26 cellular contexts compared by ENCODE assay signal in the genomic region with DNA sequence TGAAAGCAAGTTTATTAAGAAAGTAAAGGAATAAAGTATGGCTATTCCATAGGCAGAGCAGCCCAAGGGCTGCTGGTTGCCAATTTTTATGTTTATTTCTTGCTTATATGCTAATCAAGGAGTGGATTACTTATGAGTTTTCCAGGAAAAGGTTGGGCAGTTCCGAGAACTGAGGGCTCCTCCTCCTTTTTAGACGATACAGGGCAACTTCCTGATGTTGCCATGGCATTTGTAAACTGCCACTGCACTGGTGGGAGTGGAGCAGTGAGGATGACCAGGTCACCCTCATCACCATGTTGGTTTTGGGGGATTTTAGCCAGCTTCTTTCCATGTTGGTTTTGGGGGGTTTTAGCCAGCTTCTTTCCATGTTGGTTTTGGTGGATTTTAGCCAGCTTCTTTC. TPM values are rescaled to one million over a fixed set of nuclear protein-coding genes. Genes with fewer than 3 reads are reported as not detected.
DNase-seq lines count a peak whose midpoint lies in the region; ATAC-seq, FAIRE-seq and TF ChIP-seq lines count a peak whose summit lies in the region.
"Had no signal": no experiment of that assay in that cellular context is flagged by ENCODE, and none has a peak within 500 bp of the region (broad histone marks: within the 10 kb centered on the region; RNA-seq: fewer than 3 reads in every experiment).

No MANE protein-coding gene starts in this region.

- no peaks in the 10 kb centered on the region for H3K4me1 Mint-ChIP-seq in stimulated activated naive CD8-positive, alpha-beta T cell treated with anti-CD3 and anti-CD28 coated beads, Interleukin-15, Interleukin-2, amounts not matched to agents 100 ng/mL and 50 ng/mL, for 24 hours (ENCODE audit: low read depth)
- H3K4me1 Mint-ChIP-seq in T-helper 2 cell treated with Interferon-gamma antibody and Interleukin-4, amounts not matched to agents 5 μg/mL and 100 μg/mL, for 36 hours (ENCODE audit: low read depth): peaks cover 10% of the 10 kb centered on the region
- H3K4me1 Mint-ChIP-seq: neural progenitor cell had no signal

- TF ChIP-seq RAD21 in K562 (CRISPR knock-in tag; conservative IDR thresholded peaks at IDR 0.05 in 1 of 2, IDR thresholded peaks at IDR 0.05 in 1 of 2): no peak

- DNase-seq in stimulated activated naive CD8-positive, alpha-beta T cell treated with anti-CD3 and anti-CD28 coated beads, Interleukin-15, Interleukin-2, amounts not matched to agents 100 U/mL and 50 U/mL, for 24 hours: no peak
- DNase-seq in T-helper 2 cell treated with Interferon-gamma antibody and Interleukin-4, amounts not matched to agents 5 μg/mL and 100 μg/mL, for 36 hours (ENCODE audit: low spot score): peak; percentile 11
- peak; percentile 29 to 89 (median 46) for DNase-seq in K562 (ENCODE audit: extremely low read depth in 1 of 4, low spot score in 3 of 4)
- no peak for DNase-seq in NCI-H146 treated with DMSO at 0.1 percent for 48 hours (lab: John Stamatoyannopoulos, UW; ENCODE audit: unreplicated experiment)
- DNase-seq: activated effector memory CD4-positive, alpha-beta T cell treated with anti-CD3 and anti-CD28 coated beads, Interleukin-2, amount 50 U/mL, for 16 hours; Calu3; central memory CD4-positive, alpha-beta T cell; left cardiac atrium; NCI-H345; NCI-H774; SJCRH30 had no signal

- no peak overlapping the region for H3K4me2 ChIP-seq in K562 (ENCODE audit: insufficient read depth, low read length)
- H3K4me2 ChIP-seq: BLaER1 treated with 17β-estradiol and CSF1 and Interleukin-3, amounts not matched to agents 10 nM and 100 nM; hepatocyte; neural progenitor cell; smooth muscle cell had no signal

- peak overlapping the region; percentile 40 for H3K27ac Mint-ChIP-seq in stimulated activated naive CD8-positive, alpha-beta T cell treated with anti-CD3 and anti-CD28 coated beads, Interleukin-15, Interleukin-2, amounts not matched to agents 100 ng/mL and 50 ng/mL, for 24 hours
- H3K27ac Mint-ChIP-seq in T-helper 2 cell treated with Interferon-gamma antibody and Interleukin-4, amounts not matched to agents 5 μg/mL and 100 μg/mL, for 36 hours: peak overlapping the region; percentile 69
- H3K27ac Mint-ChIP-seq: IgD-negative memory B cell, neural progenitor cell had no signal

- H2AFZ ChIP-seq in K562 (ENCODE audit: low read depth, low read length): no peak overlapping the region
- H2AFZ ChIP-seq: hepatocyte, neural progenitor cell, parathyroid adenoma had no signal

- H3K4me3 Mint-ChIP-seq in stimulated activated naive CD8-positive, alpha-beta T cell treated with anti-CD3 and anti-CD28 coated beads, Interleukin-15, Interleukin-2, amounts not matched to agents 100 ng/mL and 50 ng/mL, for 24 hours: no peak overlapping the region
- H3K4me3 Mint-ChIP-seq in T-helper 2 cell treated with Interferon-gamma antibody and Interleukin-4, amounts not matched to agents 5 μg/mL and 100 μg/mL, for 36 hours: no peak overlapping the region
- H3K4me3 Mint-ChIP-seq: IgD-negative memory B cell, neural progenitor cell had no signal

- WGBS in K562 (ENCODE audit: insufficient coverage, low coverage, missing lambda C conversion rate): 6% methylated on average over 2 of the region's 2 CpGs

- in situ Hi-C loops in K562 (cut with MboI): no loop called here

- no peak overlapping the region for H3K4me3 ChIP-seq in K562
- H3K4me3 ChIP-seq: BLaER1 treated with 17β-estradiol and CSF1 and Interleukin-3, amounts not matched to agents 10 nM and 100 nM; gastroesophageal sphincter; hepatocyte; neural progenitor cell; right atrium auricular region; SJCRH30; smooth muscle cell; suprapubic skin had no signal

- POLR2A ChIA-PET in K562 (lab: Yijun Ruan, JAX): interaction anchor here (0.7 to 1.7 kb wide), 4 partner anchors 15 to 500 kb away, joined by 3 to 5 read pairs (median 3); no protein-coding TSS in a partner anchor

- no peaks in the 10 kb centered on the region for H3K27me3 ChIP-seq in K562 (ENCODE audit: control insufficient read depth in 2 of 2, insufficient read depth in 2 of 2, low read length in 2 of 2)
- H3K27me3 ChIP-seq: BLaER1 treated with 17β-estradiol and CSF1 and Interleukin-3, amounts not matched to agents 10 nM and 100 nM; gastroesophageal sphincter; hepatocyte; neural progenitor cell; right atrium auricular region; SJCRH30; suprapubic skin had no signal

- no peak for TF ChIP-seq POLR2A in K562 (conservative IDR thresholded peaks at IDR 0.05)

- intact Hi-C loops in K562 (cut with micrococcal nuclease): no loop called here

- TF ChIP-seq CTCF in K562 (IDR thresholded peaks at IDR 0.05 in 2 of 3, conservative IDR thresholded peaks at IDR 0.05 in 1 of 3; ENCODE audit: insufficient read depth in 2 of 3, low read depth in 1 of 3, low read length in 3 of 3): no peak

- FAIRE-seq in K562 (lab: Jason Lieb, UNC): peak; percentile 85
- FAIRE-seq: endometrium, H1 had no signal

- no peak overlapping the region for H3K9ac ChIP-seq in K562 (ENCODE audit: insufficient read depth in 1 of 2, low read depth in 2 of 2, low read length in 2 of 2)
- H3K9ac ChIP-seq: BLaER1 treated with 17β-estradiol and CSF1 and Interleukin-3, amounts not matched to agents 10 nM and 100 nM; neural progenitor cell; parathyroid adenoma had no signal

- ATAC-seq in stimulated activated naive CD8-positive, alpha-beta T cell treated with anti-CD3 and anti-CD28 coated beads, Interleukin-15, Interleukin-2, amounts not matched to agents 100 U/mL and 50 U/mL, for 24 hours: no peak
- peak; percentile 84 for ATAC-seq in K562
- no peak for ATAC-seq in GM18520 (IDR thresholded peaks at IDR 0.05; ENCODE audit: unreplicated experiment)
- ATAC-seq in HG02798 (IDR thresholded peaks at IDR 0.05; ENCODE audit: poor library complexity, unreplicated experiment): no peak
- ATAC-seq: gastroesophageal sphincter, left cardiac atrium had no signal

- no peaks in the 10 kb centered on the region for H3K9me3 ChIP-seq in K562 (replicated peaks; ENCODE audit: control insufficient read depth, insufficient read depth, low read depth, low read length)
- H3K9me3 ChIP-seq: gastroesophageal sphincter, right atrium auricular region, suprapubic skin had no signal

- H3K9me1 ChIP-seq in K562 (ENCODE audit: control insufficient read depth, insufficient read depth, low read length): no peaks in the 10 kb centered on the region

- CTCF ChIA-PET in K562 (lab: Yijun Ruan, JAX; ENCODE audit: low intra/inter-chr PET ratio): no interaction called here

- no TSS peak for BruUV-seq in K562 (replicated peaks; lab: Mats Ljungman, UMichigan)

- H3K4me1 ChIP-seq in K562 (replicated peaks in 1 of 2; ENCODE audit: control insufficient read depth in 2 of 2, insufficient read depth in 2 of 2, low read length in 2 of 2): peaks cover 0 to 10% of the 10 kb centered on the region in 2 experiments; a peak in 2 of 5 replicates
- H3K4me1 ChIP-seq: BLaER1 treated with 17β-estradiol and CSF1 and Interleukin-3, amounts not matched to agents 10 nM and 100 nM; gastroesophageal sphincter; neural progenitor cell; parathyroid adenoma; right atrium auricular region; SJCRH30 had no signal

- H3K79me2 ChIP-seq in K562 (ENCODE audit: control insufficient read depth, insufficient read depth, low read length): peaks cover 23% of the 10 kb centered on the region

- no peaks in the 10 kb centered on the region for H4K20me1 ChIP-seq in K562 (replicated peaks; ENCODE audit: control insufficient read depth, insufficient read depth, low read length)

- TF ChIP-seq EP300 in K562 (IDR thresholded peaks at IDR 0.05; ENCODE audit: low read length): 0 out of 2 replicates have a peak, but pooled peaks have one; percentile 11

- H3K9me3 Mint-ChIP-seq in stimulated activated naive CD8-positive, alpha-beta T cell treated with anti-CD3 and anti-CD28 coated beads, Interleukin-15, Interleukin-2, amounts not matched to agents 100 ng/mL and 50 ng/mL, for 24 hours: no peaks in the 10 kb centered on the region
- H3K9me3 Mint-ChIP-seq in T-helper 2 cell treated with Interferon-gamma antibody and Interleukin-4, amounts not matched to agents 5 μg/mL and 100 μg/mL, for 36 hours: no peaks in the 10 kb centered on the region
- H3K9me3 Mint-ChIP-seq: IgD-negative memory B cell had no signal

- H3K27me3 Mint-ChIP-seq in stimulated activated naive CD8-positive, alpha-beta T cell treated with anti-CD3 and anti-CD28 coated beads, Interleukin-15, Interleukin-2, amounts not matched to agents 100 ng/mL and 50 ng/mL, for 24 hours: no peaks in the 10 kb centered on the region
- no peaks in the 10 kb centered on the region for H3K27me3 Mint-ChIP-seq in T-helper 2 cell treated with Interferon-gamma antibody and Interleukin-4, amounts not matched to agents 5 μg/mL and 100 μg/mL, for 36 hours (ENCODE audit: low read depth)
- H3K27me3 Mint-ChIP-seq: IgD-negative memory B cell had no signal

- H3K27ac ChIP-seq in K562 (ENCODE audit: extremely low read depth, low read depth, low read length): peak overlapping the region; percentile 48; the same call in 2 of the 3 replicates
- H3K27ac ChIP-seq: BLaER1 treated with 17β-estradiol and CSF1 and Interleukin-3, amounts not matched to agents 10 nM and 100 nM; gastroesophageal sphincter; hepatocyte; neural progenitor cell; parathyroid adenoma; right atrium auricular region; SJCRH30; suprapubic skin had no signal

- peaks cover 12% of the 10 kb centered on the region; the same call in 2 of the 3 replicates for H3K36me3 ChIP-seq in K562 (ENCODE audit: control insufficient read depth, insufficient read depth, low read length)
- H3K36me3 ChIP-seq: neural progenitor cell, right atrium auricular region had no signal

- peaks cover 52% of the 10 kb centered on the region for H3K36me3 Mint-ChIP-seq in stimulated activated naive CD8-positive, alpha-beta T cell treated with anti-CD3 and anti-CD28 coated beads, Interleukin-15, Interleukin-2, amounts not matched to agents 100 ng/mL and 50 ng/mL, for 24 hours (ENCODE audit: low read depth)
- H3K36me3 Mint-ChIP-seq in T-helper 2 cell treated with Interferon-gamma antibody and Interleukin-4, amounts not matched to agents 5 μg/mL and 100 μg/mL, for 36 hours (ENCODE audit: low read depth): peaks cover 42% of the 10 kb centered on the region

RNA-seq across cellular contexts. Expression of a gene that starts 40.3 kb away (rescaled TPM):
- 84.6 and 136 TPM in 2 replicates for total RNA-seq in K562 (2011; cell fraction: chromatin; rRNA removed; ENCODE audit: low replicate concordance)
- total RNA-seq in K562 (2011; cell fraction: nucleolus; rRNA removed): 68.0 and 78.0 TPM in 2 replicates
- 79.4 and 104 TPM in 2 replicates for total RNA-seq in K562 (2011; cell fraction: nucleoplasm; rRNA removed)
- total RNA-seq in K562 (2014; rRNA removed) (8.0 and 10.6 TPM in 2 replicates), K562 (2014; rRNA removed; fragmentation: Illumina TruSeq; extraction: Trizol) (12.5 and 13.6 TPM in 2 replicates), K562 (2015; rRNA removed; fragmentation: Illumina TruSeq; extraction: Trizol) (15.0 and 15.4 TPM in 2 replicates), K562 (2021) (18.4 and 19.0 TPM in 2 replicates)
- polyA plus RNA-seq in K562 (2011; rRNA removed) (27.1 and 29.3 TPM in 2 replicates), K562 (2014; fragmentation: Illumina TruSeq; extraction: Trizol) (12.7 and 14.9 TPM in 2 replicates), K562 (2014; fragmentation: Nextera tagmentation; extraction: Ambion mirVana) (10 to 100 TPM; 25.3 to 26.7 TPM), K562 (2014; rRNA removed) (13.8 and 19.0 TPM in 2 replicates)
- 22.0 and 31.8 TPM in 2 replicates for polyA plus RNA-seq in K562 (2011; cell fraction: cytosol; rRNA removed)
- 45.2 and 52.4 TPM in 2 replicates for polyA plus RNA-seq in K562 (2011; cell fraction: nucleus; rRNA removed)
- polyA plus RNA-seq in K562 (2012): 24.0 and 26.4 TPM in 2 replicates
- 22.6 and 26.3 TPM in 2 replicates for polyA minus RNA-seq in K562 (2011; rRNA and poly(A)+ RNA removed)
- polyA minus RNA-seq in K562 (2011; cell fraction: cytosol; rRNA and poly(A)+ RNA removed): 14.3 TPM in 2 replicates
- 9.3 and 15.4 TPM in 2 replicates for polyA minus RNA-seq in K562 (2011; cell fraction: nucleus; rRNA and poly(A)+ RNA removed)
- total RNA-seq: Calu3, H1, hepatocyte, left cardiac atrium, right atrium auricular region, urinary bladder had no signal
- polyA plus RNA-seq: H1, hepatocyte, smooth muscle cell, urinary bladder had no signal

RNA-seq across cellular contexts. Expression of a gene that starts 53.8 kb away (rescaled TPM):
- 30.5 and 50.2 TPM in 2 replicates for total RNA-seq in K562 (2011; cell fraction: chromatin; rRNA removed; ENCODE audit: low replicate concordance)
- 23.3 and 25.7 TPM in 2 replicates for total RNA-seq in K562 (2011; cell fraction: nucleolus; rRNA removed)
- total RNA-seq in K562 (2011; cell fraction: nucleoplasm; rRNA removed): 37.7 and 51.8 TPM in 2 replicates
- 10.0 and 10.4 TPM in 2 replicates for total RNA-seq in K562 (2014; rRNA removed)
- total RNA-seq in K562 (2014; rRNA removed; fragmentation: Illumina TruSeq; extraction: Trizol): 18.0 and 23.8 TPM in 2 replicates
- 11.2 and 12.7 TPM in 2 replicates for total RNA-seq in K562 (2015; rRNA removed; fragmentation: Illumina TruSeq; extraction: Trizol)
- 44.6 and 46.9 TPM in 2 replicates for total RNA-seq in K562 (2021)
- polyA plus RNA-seq in K562 (2011; rRNA removed): 18.9 and 31.3 TPM in 2 replicates
- 7.8 and 23.8 TPM in 2 replicates for polyA plus RNA-seq in K562 (2011; cell fraction: cytosol; rRNA removed)
- polyA plus RNA-seq in K562 (2011; cell fraction: nucleus; rRNA removed): 12.6 and 15.9 TPM in 2 replicates
- polyA plus RNA-seq in K562 (2012): 11.1 and 36.9 TPM in 2 replicates
- 19.8 and 21.9 TPM in 2 replicates for polyA plus RNA-seq in K562 (2014; fragmentation: Illumina TruSeq; extraction: Trizol)
- polyA plus RNA-seq in K562 (2014; fragmentation: Nextera tagmentation; extraction: Ambion mirVana): 1 to 10 TPM; 3.5 to 3.9 TPM
- polyA plus RNA-seq in K562 (2014; rRNA removed): 13.2 and 13.4 TPM in 2 replicates
- polyA minus RNA-seq in K562 (2011; rRNA and poly(A)+ RNA removed): 54.9 and 55.7 TPM in 2 replicates
- polyA minus RNA-seq in K562 (2011; cell fraction: cytosol; rRNA and poly(A)+ RNA removed): 15.8 and 20.6 TPM in 2 replicates
- polyA minus RNA-seq in K562 (2011; cell fraction: nucleus; rRNA and poly(A)+ RNA removed): 11.6 and 17.1 TPM in 2 replicates

Comparison
In these comparisons a context has a peak if more than half of its experiments do, and no peak if none do; other contexts are left out.
1. DNase-seq: peak in T-helper 2 cell treated with Interferon-gamma antibody and Interleukin-4, amounts not matched to agents 5 μg/mL and 100 μg/mL, for 36 hours (single experiment) and K562 (4 of 4); none in stimulated activated naive CD8-positive, alpha-beta T cell treated with anti-CD3 and anti-CD28 coated beads, Interleukin-15, Interleukin-2, amounts not matched to agents 100 U/mL and 50 U/mL, for 24 hours (single experiment) and NCI-H146 treated with DMSO at 0.1 percent for 48 hours (single experiment).